ENCODE assay signal across 15 cellular contexts in the genomic region with DNA sequence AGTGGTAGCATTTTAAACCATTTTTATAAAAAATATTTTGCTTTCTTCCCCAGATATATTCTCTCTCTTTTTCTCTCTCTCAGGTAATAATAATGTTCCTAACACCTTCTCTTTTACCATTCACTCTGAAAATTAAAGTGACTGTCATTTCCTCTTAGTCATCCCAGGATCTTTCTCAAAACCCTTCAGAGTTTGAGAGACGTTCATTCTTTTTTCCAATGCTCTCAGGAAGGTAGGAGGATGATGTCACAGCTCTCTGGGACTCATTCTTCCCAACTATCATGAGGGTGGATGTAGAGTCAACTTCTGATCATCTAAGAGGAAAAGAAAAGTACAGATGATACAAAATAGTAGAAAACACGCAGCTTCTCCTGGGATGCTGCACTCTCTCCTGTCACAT.
DNase-seq lines count a peak whose midpoint lies in the region; ATAC-seq lines count a peak whose summit lies in the region.
"Had no signal": no experiment of that assay in that cellular context is flagged by ENCODE, and none has a peak within 500 bp of the region (broad histone marks: within the 10 kb centered on the region; RNA-seq: fewer than 3 reads in every experiment).

No MANE protein-coding gene starts in this region.

- H3K27ac Mint-ChIP-seq in stimulated activated naive B cell treated with anti-CD40 and anti-IgM and Interleukin-4, amounts not matched to agents 10 μg/mL and 1 μg/mL and 100 μg/mL, for 72 hours, result peak overlapping the region; percentile 49
- H3K27ac Mint-ChIP-seq: endodermal cell had no signal

- H3K4me3 Mint-ChIP-seq in activated T-cell treated with anti-CD3 and anti-CD28 coated beads, Interleukin-2, amount 50 U/mL, for 4 hours, result peak overlapping the region; percentile 22
- no peak overlapping the region for H3K4me3 Mint-ChIP-seq in stimulated activated naive B cell treated with anti-CD40 and anti-IgM and Interleukin-4, amounts not matched to agents 10 μg/mL and 1 μg/mL and 100 μg/mL, for 72 hours
- H3K4me3 Mint-ChIP-seq: endodermal cell, immature natural killer cell had no signal

- peaks cover 46% of the 10 kb centered on the region for H3K4me1 Mint-ChIP-seq in activated T-cell treated with anti-CD3 and anti-CD28 coated beads, Interleukin-2, amount 50 U/mL, for 4 hours (ENCODE audit: low read depth)
- H3K4me1 Mint-ChIP-seq in stimulated activated naive B cell treated with anti-CD40 and anti-IgM and Interleukin-4, amounts not matched to agents 10 μg/mL and 1 μg/mL and 100 μg/mL, for 72 hours, result peaks cover 23 to 45% of the 10 kb centered on the region in 2 donors

- peaks cover 26% of the 10 kb centered on the region for H3K36me3 Mint-ChIP-seq in activated T-cell treated with anti-CD3 and anti-CD28 coated beads, Interleukin-2, amount 50 U/mL, for 4 hours (ENCODE audit: insufficient read depth)
- peaks cover 30 to 36% of the 10 kb centered on the region in 2 donors for H3K36me3 Mint-ChIP-seq in stimulated activated naive B cell treated with anti-CD40 and anti-IgM and Interleukin-4, amounts not matched to agents 10 μg/mL and 1 μg/mL and 100 μg/mL, for 72 hours

- H3K27me3 Mint-ChIP-seq in activated T-cell treated with anti-CD3 and anti-CD28 coated beads, Interleukin-2, amount 50 U/mL, for 4 hours (ENCODE audit: low read depth), result no peaks in the 10 kb centered on the region
- H3K27me3 Mint-ChIP-seq in stimulated activated naive B cell treated with anti-CD40 and anti-IgM and Interleukin-4, amounts not matched to agents 10 μg/mL and 1 μg/mL and 100 μg/mL, for 72 hours, result no peaks in the 10 kb centered on the region

- ATAC-seq in activated T-cell treated with anti-CD3 and anti-CD28 coated beads, Interleukin-2, amount 50 U/mL, for 4 hours, result peak; percentile 65 to 66
- ATAC-seq in stimulated activated naive B cell treated with anti-CD40 and anti-IgM and Interleukin-4, amounts not matched to agents 10 μg/mL and 1 μg/mL and 100 μg/mL, for 72 hours (replicated peaks), result no peak
- ATAC-seq in GM19328 (IDR thresholded peaks at IDR 0.05; ENCODE audit: unreplicated experiment), result no peak
- ATAC-seq in GM21367 (IDR thresholded peaks at IDR 0.05; ENCODE audit: unreplicated experiment), result no peak

- no peak for DNase-seq in activated T-cell treated with anti-CD3 and anti-CD28 coated beads, Interleukin-2, amount 50 U/mL, for 4 hours
- DNase-seq in activated T-cell treated with anti-CD3 and anti-CD28 coated beads, Interleukin-2, amount 50 U/mL, for 48 hours, result no peak
- DNase-seq in M059J (ENCODE audit: low read depth) (peak; percentile 67), dermis blood vessel endothelial cell (peak; percentile 65), UCSD-AML1 (lab: John Stamatoyannopoulos, UW; ENCODE audit: unreplicated experiment) (no peak)
- no peak for DNase-seq in stimulated activated naive B cell treated with anti-CD40 and anti-IgM and Interleukin-4, amounts not matched to agents 10 μg/mL and 1 μg/mL and 100 μg/mL, for 72 hours
- DNase-seq: central memory CD4-positive, alpha-beta T cell; endodermal cell; immature natural killer cell; NCI-H1048; NCI-H2171 treated with DMSO at 0.1 percent for 48 hours; stimulated activated CD4-positive, alpha-beta T cell treated with anti-CD3 and anti-CD28 coated beads, Interleukin-4, amount 100 ng/mL, for 24 hours; upper lobe of left lung had no signal

- no peaks in the 10 kb centered on the region for H3K9me3 Mint-ChIP-seq in activated T-cell treated with anti-CD3 and anti-CD28 coated beads, Interleukin-2, amount 50 U/mL, for 4 hours
- H3K9me3 Mint-ChIP-seq in stimulated activated naive B cell treated with anti-CD40 and anti-IgM and Interleukin-4, amounts not matched to agents 10 μg/mL and 1 μg/mL and 100 μg/mL, for 72 hours, result no peaks in the 10 kb centered on the region
- H3K9me3 Mint-ChIP-seq: endodermal cell, immature natural killer cell had no signal

Comparison
In these comparisons a context has a peak if more than half of its experiments do, and no peak if none do; other contexts are left out.
1. ATAC-seq: peak in activated T-cell treated with anti-CD3 and anti-CD28 coated beads, Interleukin-2, amount 50 U/mL, for 4 hours (2 of 2); none in stimulated activated naive B cell treated with anti-CD40 and anti-IgM and Interleukin-4, amounts not matched to agents 10 μg/mL and 1 μg/mL and 100 μg/mL, for 72 hours (0 of 2), GM19328 (single experiment) and GM21367 (single experiment).
2. DNase-seq: peak in M059J (single experiment) and dermis blood vessel endothelial cell (single experiment); none in activated T-cell treated with anti-CD3 and anti-CD28 coated beads, Interleukin-2, amount 50 U/mL, for 4 hours (single experiment), activated T-cell treated with anti-CD3 and anti-CD28 coated beads, Interleukin-2, amount 50 U/mL, for 48 hours (0 of 2), stimulated activated naive B cell treated with anti-CD40 and anti-IgM and Interleukin-4, amounts not matched to agents 10 μg/mL and 1 μg/mL and 100 μg/mL, for 72 hours (single experiment) and UCSD-AML1 (single experiment).